ENCODE assay signal across 8 cellular contexts in the genomic region with DNA sequence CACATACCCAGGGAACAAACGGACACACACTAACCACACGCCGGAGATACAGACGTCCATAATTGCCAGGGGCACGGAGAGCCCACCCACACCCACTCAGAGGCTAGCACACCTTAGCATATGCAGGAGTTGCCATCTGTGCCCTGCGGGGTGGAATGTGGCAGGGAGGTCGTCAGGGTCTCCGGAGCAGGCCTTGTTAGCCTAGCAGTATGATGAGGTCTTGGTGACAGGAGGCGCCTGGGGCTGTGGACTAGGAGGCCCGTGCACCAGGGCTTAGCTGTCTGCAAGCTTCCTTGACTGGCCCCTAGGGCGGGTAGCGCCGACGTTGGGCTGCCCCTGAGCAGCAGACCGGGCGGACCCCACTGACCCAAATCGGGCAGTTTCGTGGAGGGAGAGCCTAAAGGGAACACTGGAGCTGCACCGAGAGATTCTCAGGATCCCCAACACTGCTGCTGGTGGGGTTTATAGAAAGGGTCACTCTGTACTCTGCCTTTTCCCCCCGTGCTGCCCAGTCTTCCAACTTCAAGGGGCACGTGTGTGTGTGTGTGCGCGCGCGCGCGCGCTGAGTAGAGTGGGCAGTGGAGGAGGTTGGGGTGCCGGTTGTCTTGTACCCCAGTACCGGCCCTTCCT. TPM values are rescaled to one million over a fixed set of nuclear protein-coding genes. Genes with fewer than 3 reads are reported as not detected.
DNase-seq lines count a peak whose midpoint lies in the region; ATAC-seq, FAIRE-seq and TF ChIP-seq lines count a peak whose summit lies in the region.

No MANE protein-coding gene starts in this region.

- peaks cover 78% of the 10 kb centered on the region for H3K4me1 Mint-ChIP-seq in central memory CD8-positive, alpha-beta T cell
- H3K4me1 Mint-ChIP-seq in osteocyte (ENCODE audit: unreplicated experiment), result peaks cover 66% of the 10 kb centered on the region

- H3K9me3 Mint-ChIP-seq in central memory CD8-positive, alpha-beta T cell, result no peaks in the 10 kb centered on the region
- H3K9me3 Mint-ChIP-seq in osteocyte (ENCODE audit: unreplicated experiment), result no peaks in the 10 kb centered on the region

- H3K27ac Mint-ChIP-seq in central memory CD8-positive, alpha-beta T cell (ENCODE audit: low read depth), result peak overlapping the region; percentile 85
- peak overlapping the region; percentile 91 for H3K27ac Mint-ChIP-seq in osteocyte (ENCODE audit: unreplicated experiment)

- ATAC-seq in central memory CD8-positive, alpha-beta T cell (replicated peaks; ENCODE audit: extremely low read depth, poor library complexity, severe bottlenecking), result no peak

- DNase-seq in SIG-M5 treated with dmso at 0.1 percent for 504 hours (lab: John Stamatoyannopoulos, UW; ENCODE audit: unreplicated experiment) (peak; percentile 37), SIG-M5 (lab: John Stamatoyannopoulos, UW) (no peak), NCI-H69 (lab: John Stamatoyannopoulos, UW) (peak; percentile 81), osteocyte (ENCODE audit: extremely low spot score, unreplicated experiment) (no peak), HTR-8/SVneo (ENCODE audit: insufficient read length, low spot score) (no peak), GM19240 (ENCODE audit: insufficient read length, low spot score) (no peak), NCI-H774 (lab: John Stamatoyannopoulos, UW) (no peak)
- no peak for DNase-seq in central memory CD8-positive, alpha-beta T cell (ENCODE audit: low spot score in 2 of 2)

- TF ChIP-seq CTCF in osteocyte (IDR thresholded peaks at IDR 0.05), result peak; percentile 11

- H3K27me3 Mint-ChIP-seq in central memory CD8-positive, alpha-beta T cell, result peaks cover 83% of the 10 kb centered on the region
- H3K27me3 Mint-ChIP-seq in osteocyte (ENCODE audit: unreplicated experiment), result peaks cover 2% of the 10 kb centered on the region

- no peak for FAIRE-seq in HTR-8/SVneo (lab: Jason Lieb, UNC)

- peaks cover 26% of the 10 kb centered on the region for H3K36me3 Mint-ChIP-seq in central memory CD8-positive, alpha-beta T cell (ENCODE audit: insufficient read depth)
- H3K36me3 Mint-ChIP-seq in osteocyte (ENCODE audit: unreplicated experiment), result peaks cover 1% of the 10 kb centered on the region

- H3K4me3 Mint-ChIP-seq in central memory CD8-positive, alpha-beta T cell, result peak overlapping the region; percentile 83
- H3K4me3 Mint-ChIP-seq in osteocyte (ENCODE audit: unreplicated experiment), result peak overlapping the region; percentile 91

RNA-seq across cellular contexts. Expression of a gene that starts 9.9 kb away (rescaled TPM):
- 1.8 and 2.4 TPM in 2 replicates for total RNA-seq in osteocyte

RNA-seq across cellular contexts. Expression of a gene that starts 11.5 kb away (rescaled TPM):
- 263 and 290 TPM in 2 replicates for total RNA-seq in osteocyte

RNA-seq across cellular contexts. Expression of a gene that starts 24.4 kb away (rescaled TPM):
- total RNA-seq in osteocyte, result 62.6 and 63.8 TPM in 2 replicates

Comparison
In these comparisons a context has a peak if more than half of its experiments do, and no peak if none do; other contexts are left out.
1. DNase-seq: peak in SIG-M5 treated with dmso at 0.1 percent for 504 hours (single experiment) and NCI-H69 (single experiment); none in SIG-M5 (single experiment), central memory CD8-positive, alpha-beta T cell (0 of 2), osteocyte (single experiment), HTR-8/SVneo (single experiment), GM19240 (single experiment) and NCI-H774 (single experiment).